ENCODE assay signal across 14 cellular contexts in the genomic region with DNA sequence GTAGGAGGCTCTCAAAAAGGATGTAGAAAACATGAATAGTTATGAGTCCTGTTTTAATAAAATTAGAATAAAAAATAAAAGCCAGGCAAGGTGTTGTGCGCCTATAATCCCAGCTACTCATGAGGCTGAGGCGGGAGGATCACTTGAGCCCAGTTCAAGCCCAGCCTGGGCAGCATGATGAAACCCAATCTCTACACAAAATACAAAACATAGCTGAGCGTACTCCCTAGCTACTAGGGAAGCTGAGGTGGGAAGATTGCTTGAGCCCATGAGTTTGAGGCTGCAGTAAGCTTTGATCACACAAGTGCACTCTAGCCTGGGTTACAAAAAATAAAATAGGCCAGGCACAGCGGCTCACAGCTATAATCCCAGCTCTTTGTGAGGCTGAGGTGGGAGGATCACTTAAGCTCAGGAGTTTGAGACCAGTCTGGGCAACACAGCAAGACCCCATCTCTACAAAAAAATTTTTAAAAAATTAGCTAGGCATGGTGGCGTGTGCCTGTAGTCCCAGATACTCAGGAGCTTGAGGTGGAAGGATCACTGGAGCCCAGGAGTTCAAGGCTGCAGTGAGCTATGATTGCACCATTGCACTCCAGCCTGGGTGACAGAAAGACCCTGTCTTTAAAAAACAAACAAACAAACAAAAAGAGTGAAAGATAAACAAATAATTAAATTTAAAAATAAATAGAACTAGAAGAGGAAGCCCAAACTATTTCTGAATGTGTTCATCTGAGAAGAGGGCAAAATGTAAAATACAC. TPM values are rescaled to one million over a fixed set of nuclear protein-coding genes. Genes with fewer than 3 reads are reported as not detected.
A peak's percentile ranks its signal among the peaks of the same experiment; 100 is the strongest.
DNase-seq lines count a peak whose midpoint lies in the region; ATAC-seq and TF ChIP-seq lines count a peak whose summit lies in the region.
"Had no signal": no experiment of that assay in that cellular context is flagged by ENCODE, and none has a peak within 500 bp of the region (broad histone marks: within the 10 kb centered on the region; RNA-seq: fewer than 3 reads in every experiment).

No MANE protein-coding gene starts in this region.

- TF ChIP-seq CTCF in right atrium auricular region (IDR thresholded peaks at IDR 0.05) = no peak
- no peak for TF ChIP-seq CTCF in upper lobe of right lung (IDR thresholded peaks at IDR 0.05)

- no peaks in the 10 kb centered on the region for H3K36me3 Mint-ChIP-seq in memory B cell

- no peaks in the 10 kb centered on the region for H3K9me3 ChIP-seq in right atrium auricular region
- H3K9me3 ChIP-seq in upper lobe of right lung = no peaks in the 10 kb centered on the region
- H3K9me3 ChIP-seq: BE2C had no signal

- H3K4me1 ChIP-seq in right atrium auricular region (peaks cover 0 to 15% of the 10 kb centered on the region in 2 donors), upper lobe of right lung (peaks cover 17% of the 10 kb centered on the region)

- no peak overlapping the region for H3K4me3 ChIP-seq in right atrium auricular region
- no peak overlapping the region for H3K4me3 ChIP-seq in upper lobe of right lung

- intact Hi-C loops in Right ventricle myocardium inferior (cut with DNase I) = loop anchor here (5.0 kb wide), 1 partner anchor 59 kb away; no protein-coding TSS in a partner anchor
- intact Hi-C loops in upper lobe of right lung (cut with DNase I) = no loop called here

- H3K27me3 Mint-ChIP-seq in memory B cell = no peaks in the 10 kb centered on the region

- H3K27me3 ChIP-seq in right atrium auricular region (no peaks in the 10 kb centered on the region), upper lobe of right lung (no peaks in the 10 kb centered on the region)
- H3K27me3 ChIP-seq: BE2C, dorsolateral prefrontal cortex had no signal

- ATAC-seq in Right ventricle myocardium inferior (no peak), SK-N-SH treated with all-trans-retinoic acid at 6 μM for 48 hours (peak; percentile 4; the same call in 1 of the 3 replicates), memory B cell (ENCODE audit: low read depth) (no peak), upper lobe of right lung (no peak)

- DNase-seq in right atrium auricular region (ENCODE audit: low spot score) (no peak), Right ventricle myocardium inferior (ENCODE audit: missing footprints) (no peak), memory B cell (ENCODE audit: low spot score in 2 of 2) (no peak), upper lobe of right lung (no peak), NCI-H1092 (lab: John Stamatoyannopoulos, UW) (no peak), HuH-7.5 (ENCODE audit: low spot score) (no peak)
- DNase-seq in NK-92 treated with Interleukin-12 subunit alpha and Interleukin-12 subunit beta, amount 100 ng/mL, for 24 hours (lab: John Stamatoyannopoulos, UW) = no peak
- DNase-seq: NCI-H187 treated with DMSO at 0.1 percent for 48 hours had no signal

- peak overlapping the region; percentile 39 for H3K27ac Mint-ChIP-seq in memory B cell

- no peaks in the 10 kb centered on the region for H3K36me3 ChIP-seq in right atrium auricular region
- H3K36me3 ChIP-seq in upper lobe of right lung = no peaks in the 10 kb centered on the region
- H3K36me3 ChIP-seq: BE2C had no signal

- peak overlapping the region; percentile 10 to 14 for H3K27ac ChIP-seq in right atrium auricular region
- peak overlapping the region; percentile 71 for H3K27ac ChIP-seq in upper lobe of right lung

- peak overlapping the region; percentile 61 for H3K4me3 Mint-ChIP-seq in memory B cell

- H3K4me1 Mint-ChIP-seq in memory B cell = peaks cover 29% of the 10 kb centered on the region

- no peaks in the 10 kb centered on the region for H3K9me3 Mint-ChIP-seq in memory B cell

TF ChIP-seq in SK-N-SH treated with all-trans-retinoic acid at 6 μM for 48 hours, 23 proteins besides CTCF, POLR2A, EP300 and RAD21:
- TF ChIP-seq ZC3H10 (CRISPR knock-in tag; IDR thresholded peaks at IDR 0.05) = no peak
- TF ChIP-seq ZFP30 (CRISPR knock-in tag; IDR thresholded peaks at IDR 0.05) = no peak
- TF ChIP-seq, protein P1, sequence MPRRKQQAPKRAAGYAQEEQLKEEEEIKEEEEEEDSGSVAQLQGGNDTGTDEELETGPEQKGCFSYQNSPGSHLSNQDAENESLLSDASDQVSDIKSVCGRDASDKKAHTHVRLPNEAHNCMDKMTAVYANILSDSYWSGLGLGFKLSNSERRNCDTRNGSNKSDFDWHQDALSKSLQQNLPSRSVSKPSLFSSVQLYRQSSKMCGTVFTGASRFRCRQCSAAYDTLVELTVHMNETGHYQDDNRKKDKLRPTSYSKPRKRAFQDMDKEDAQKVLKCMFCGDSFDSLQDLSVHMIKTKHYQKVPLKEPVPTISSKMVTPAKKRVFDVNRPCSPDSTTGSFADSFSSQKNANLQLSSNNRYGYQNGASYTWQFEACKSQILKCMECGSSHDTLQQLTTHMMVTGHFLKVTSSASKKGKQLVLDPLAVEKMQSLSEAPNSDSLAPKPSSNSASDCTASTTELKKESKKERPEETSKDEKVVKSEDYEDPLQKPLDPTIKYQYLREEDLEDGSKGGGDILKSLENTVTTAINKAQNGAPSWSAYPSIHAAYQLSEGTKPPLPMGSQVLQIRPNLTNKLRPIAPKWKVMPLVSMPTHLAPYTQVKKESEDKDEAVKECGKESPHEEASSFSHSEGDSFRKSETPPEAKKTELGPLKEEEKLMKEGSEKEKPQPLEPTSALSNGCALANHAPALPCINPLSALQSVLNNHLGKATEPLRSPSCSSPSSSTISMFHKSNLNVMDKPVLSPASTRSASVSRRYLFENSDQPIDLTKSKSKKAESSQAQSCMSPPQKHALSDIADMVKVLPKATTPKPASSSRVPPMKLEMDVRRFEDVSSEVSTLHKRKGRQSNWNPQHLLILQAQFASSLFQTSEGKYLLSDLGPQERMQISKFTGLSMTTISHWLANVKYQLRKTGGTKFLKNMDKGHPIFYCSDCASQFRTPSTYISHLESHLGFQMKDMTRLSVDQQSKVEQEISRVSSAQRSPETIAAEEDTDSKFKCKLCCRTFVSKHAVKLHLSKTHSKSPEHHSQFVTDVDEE (CRISPR knock-in tag; IDR thresholded peaks at IDR 0.05) = no peak

RNA-seq across cellular contexts. Expression of gene PRM1, which starts 17.2 kb away (rescaled TPM):
- not detected for total RNA-seq in right atrium auricular region
- total RNA-seq in Right ventricle myocardium inferior = not detected
- not detected for total RNA-seq in upper lobe of right lung
- total RNA-seq: dorsolateral prefrontal cortex, HT1080, mesenteric fat pad, RPMI7951 had no signal

RNA-seq across cellular contexts. Expression of gene PRM2, which starts 22.0 kb away (rescaled TPM):
- total RNA-seq in right atrium auricular region = not detected
- total RNA-seq in Right ventricle myocardium inferior = not detected
- not detected for total RNA-seq in upper lobe of right lung
- total RNA-seq: dorsolateral prefrontal cortex, HT1080, mesenteric fat pad, RPMI7951 had no signal

RNA-seq across cellular contexts. Expression of gene PRM3, which starts 24.9 kb away (rescaled TPM):
- total RNA-seq in right atrium auricular region = not detected
- total RNA-seq in Right ventricle myocardium inferior = not detected
- not detected for total RNA-seq in upper lobe of right lung
- total RNA-seq: dorsolateral prefrontal cortex, HT1080, mesenteric fat pad, RPMI7951 had no signal

RNA-seq across cellular contexts. Expression of gene TNP2, which starts 29.2 kb away (rescaled TPM):
- total RNA-seq in right atrium auricular region = not detected
- total RNA-seq in Right ventricle myocardium inferior = not detected
- total RNA-seq in upper lobe of right lung = not detected
- total RNA-seq: dorsolateral prefrontal cortex, HT1080, mesenteric fat pad, RPMI7951 had no signal

RNA-seq across cellular contexts. Expression of gene SOCS1, which starts 42.3 kb away (rescaled TPM):
- total RNA-seq in right atrium auricular region (1 to 10 TPM; 4.7 to 5.5 TPM), Right ventricle myocardium inferior (6.0 TPM), upper lobe of right lung (15.3 TPM)
